1 cellular context compared by ENCODE assay signal in genomic region chr18:49811151-49811938, GRCh38.
TF ChIP-seq lines count a peak whose summit lies in the region.

No MANE protein-coding gene starts in this region.

TF ChIP-seq in GM12878, 131 proteins besides CTCF, POLR2A, EP300 and RAD21 (continued from another document):
- TF ChIP-seq SKIL (IDR thresholded peaks at IDR 0.05; ENCODE audit: low read depth, poor library complexity, severe bottlenecking) (no peak), USF2 (IDR thresholded peaks at IDR 0.05; ENCODE audit: borderline replicate concordance, low read depth, low read length) (no peak), STAT3 (IDR thresholded peaks at IDR 0.05; ENCODE audit: low read depth, low read length) (no peak), ZNF24 (IDR thresholded peaks at IDR 0.05) (no peak), ATF3 (IDR thresholded peaks at IDR 0.05; ENCODE audit: borderline replicate concordance, extremely low read depth, low read depth, low read length) (no peak), HDAC6 (IDR thresholded peaks at IDR 0.05; ENCODE audit: unreplicated experiment) (no peak), YBX1 (IDR thresholded peaks at IDR 0.05) (no peak), ELK1 (IDR thresholded peaks at IDR 0.05; ENCODE audit: low read depth, low read length) (no peak), ZBTB40 (IDR thresholded peaks at IDR 0.05; ENCODE audit: borderline replicate concordance) (no peak), SMC3 (IDR thresholded peaks at IDR 0.05; ENCODE audit: borderline replicate concordance, low read length) (no peak), EGR1 (IDR thresholded peaks at IDR 0.05; ENCODE audit: borderline replicate concordance in 1 of 2, low read depth in 2 of 2, low read length in 2 of 2) (no peak)
TF ChIP-seq in GM12878: peak in this region for 0.
